In genomic region chr21:34818663-34819158, GRCh38 we compare ENCODE assay signal across 2 cellular contexts.
TF ChIP-seq lines count a peak whose summit lies in the region.

No MANE protein-coding gene starts in this region.

TF ChIP-seq in SK-N-SH, 30 proteins besides CTCF, POLR2A, EP300 and RAD21 (continued from another document):
- TF ChIP-seq MXI1 (IDR thresholded peaks at IDR 0.05; ENCODE audit: low read depth, low read length): no peak
- TF ChIP-seq MEF2A (IDR thresholded peaks at IDR 0.05; ENCODE audit: borderline replicate concordance, low read depth): no peak
- 0 out of 2 replicates have a peak, but pooled peaks have one; percentile 10 for TF ChIP-seq TCF12 (IDR thresholded peaks at IDR 0.05)
- peak; percentile 48 for TF ChIP-seq PBX3 (IDR thresholded peaks at IDR 0.05)

TF ChIP-seq in H1, 55 proteins besides CTCF, POLR2A, EP300 and RAD21:
- TF ChIP-seq CBX8 (IDR thresholded peaks at IDR 0.05; ENCODE audit: borderline replicate concordance, low read depth, low read length) (no peak), SP4 (IDR thresholded peaks at IDR 0.05; ENCODE audit: low read length) (no peak), SP2 (IDR thresholded peaks at IDR 0.05; ENCODE audit: low read length) (no peak), TAF1 (IDR thresholded peaks at IDR 0.05; ENCODE audit: low read depth, low read length) (no peak), POU5F1 (IDR thresholded peaks at IDR 0.05; ENCODE audit: low read depth, low read length) (no peak), TBP (IDR thresholded peaks at IDR 0.05; ENCODE audit: low read depth, low read length) (no peak), GABPA (IDR thresholded peaks at IDR 0.05; ENCODE audit: borderline replicate concordance, insufficient read depth, low read length) (no peak), SUZ12 (IDR thresholded peaks at IDR 0.05; ENCODE audit: low read length) (no peak), HDAC6 (IDR thresholded peaks at IDR 0.05; ENCODE audit: low read depth, low read length) (no peak), CBX5 (IDR thresholded peaks at IDR 0.05; ENCODE audit: low read depth, low read length) (no peak), EGR1 (IDR thresholded peaks at IDR 0.05; ENCODE audit: borderline replicate concordance, low read depth, low read length) (no peak), CHD1 (IDR thresholded peaks at IDR 0.05; ENCODE audit: low read depth, low read length) (no peak), RBBP5 (IDR thresholded peaks at IDR 0.05; ENCODE audit: borderline replicate concordance, low read depth, low read length) (no peak), FOSL1 (IDR thresholded peaks at IDR 0.05; ENCODE audit: insufficient read depth, low read depth, low read length) (no peak), CTBP2 (IDR thresholded peaks at IDR 0.05; ENCODE audit: borderline replicate concordance, insufficient read depth, insufficient read length, low read length) (no peak), JUND (IDR thresholded peaks at IDR 0.05; ENCODE audit: low read length) (no peak)
- TF ChIP-seq, protein P1, sequence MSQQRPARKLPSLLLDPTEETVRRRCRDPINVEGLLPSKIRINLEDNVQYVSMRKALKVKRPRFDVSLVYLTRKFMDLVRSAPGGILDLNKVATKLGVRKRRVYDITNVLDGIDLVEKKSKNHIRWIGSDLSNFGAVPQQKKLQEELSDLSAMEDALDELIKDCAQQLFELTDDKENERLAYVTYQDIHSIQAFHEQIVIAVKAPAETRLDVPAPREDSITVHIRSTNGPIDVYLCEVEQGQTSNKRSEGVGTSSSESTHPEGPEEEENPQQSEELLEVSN (IDR thresholded peaks at IDR 0.05): no peak
TF ChIP-seq in H1: peak in this region for 0.
